In the genomic region with DNA sequence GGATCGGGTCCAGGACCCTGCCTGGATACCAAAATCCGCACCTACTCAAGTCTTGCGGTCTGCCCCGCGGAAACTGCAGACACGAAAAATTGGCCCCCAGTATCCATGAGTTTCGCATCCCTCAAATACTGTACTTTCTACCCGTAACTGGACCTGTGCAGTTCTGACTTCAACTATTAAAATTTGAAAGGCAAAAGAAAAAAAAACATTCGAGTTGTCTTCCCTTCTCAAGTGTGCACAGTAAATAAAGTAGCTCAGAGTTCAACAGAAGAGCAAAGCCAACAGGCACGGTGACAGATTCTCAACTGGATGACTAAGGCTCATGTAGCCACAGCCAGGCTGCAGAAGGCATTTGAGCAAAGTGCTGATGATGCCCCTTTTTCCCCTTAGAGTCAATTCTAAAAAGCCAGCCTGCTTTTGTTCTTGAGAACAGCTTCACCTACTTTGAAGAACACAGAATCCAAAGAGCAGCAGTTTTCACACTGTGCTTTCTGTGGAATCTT, we compare ENCODE assay signal across 1 cellular context.
TF ChIP-seq lines count a peak whose summit lies in the region.

No MANE protein-coding gene starts in this region.

TF ChIP-seq in HepG2, 621 proteins besides CTCF, POLR2A, EP300 and RAD21 (continued from another document and continues in another):
- peak; percentile 10; the same call in 1 of the 2 replicates for TF ChIP-seq TFDP1 (CRISPR knock-in tag; IDR thresholded peaks at IDR 0.05; ENCODE audit: borderline replicate concordance)
- TF ChIP-seq AFF4 (CRISPR knock-in tag; IDR thresholded peaks at IDR 0.05): no peak
- peak; percentile 71; the same call in 1 of the 2 replicates for TF ChIP-seq ZNF34 (CRISPR knock-in tag; IDR thresholded peaks at IDR 0.05; ENCODE audit: borderline replicate concordance)
- no peak for TF ChIP-seq SAFB2 (CRISPR knock-in tag; IDR thresholded peaks at IDR 0.05; ENCODE audit: borderline replicate concordance, low read depth)
- TF ChIP-seq ZNF678 (CRISPR knock-in tag; IDR thresholded peaks at IDR 0.05): no peak
- TF ChIP-seq KDM5B (CRISPR knock-in tag; IDR thresholded peaks at IDR 0.05; ENCODE audit: borderline replicate concordance): no peak
- TF ChIP-seq ZNF318 (CRISPR knock-in tag; IDR thresholded peaks at IDR 0.05): 0 out of 2 replicates have a peak, but pooled peaks have one; percentile 14
- TF ChIP-seq SRSF4 (IDR thresholded peaks at IDR 0.05; ENCODE audit: low read depth, low read length, poor library complexity, severe bottlenecking): no peak
- TF ChIP-seq ZBTB3 (CRISPR knock-in tag; IDR thresholded peaks at IDR 0.05; ENCODE audit: borderline replicate concordance, low read depth): no peak; the same call in 1 of the 2 replicates
- TF ChIP-seq SRF (IDR thresholded peaks at IDR 0.05; ENCODE audit: low read depth, low read length): no peak
- peak; percentile 96 for TF ChIP-seq ZNF362 (CRISPR knock-in tag; IDR thresholded peaks at IDR 0.05; ENCODE audit: borderline replicate concordance)
- 0 out of 2 replicates have a peak, but pooled peaks have one; percentile 46 for TF ChIP-seq FOXJ3 (CRISPR knock-in tag; IDR thresholded peaks at IDR 0.05; ENCODE audit: borderline replicate concordance)
- TF ChIP-seq HNRNPLL (IDR thresholded peaks at IDR 0.05; ENCODE audit: low read depth, low read length, poor library complexity, severe bottlenecking): no peak
- no peak for TF ChIP-seq ZNF24 (IDR thresholded peaks at IDR 0.05)
- no peak; the same call in 1 of the 2 replicates for TF ChIP-seq GATA4 (IDR thresholded peaks at IDR 0.05; ENCODE audit: borderline replicate concordance, low read depth)
- TF ChIP-seq TMF1 (CRISPR knock-in tag; IDR thresholded peaks at IDR 0.05; ENCODE audit: low read depth): no peak
- TF ChIP-seq ZNF180 (CRISPR knock-in tag; IDR thresholded peaks at IDR 0.05; ENCODE audit: borderline replicate concordance, low read depth): no peak
- TF ChIP-seq CREB3 (CRISPR knock-in tag; IDR thresholded peaks at IDR 0.05): no peak
- 0 out of 2 replicates have a peak, but pooled peaks have one; percentile 70 for TF ChIP-seq ATF5 (CRISPR knock-in tag; IDR thresholded peaks at IDR 0.05; ENCODE audit: low read depth)
- TF ChIP-seq HDAC1 (CRISPR knock-in tag; IDR thresholded peaks at IDR 0.05): peak; percentile 82
- no peak for TF ChIP-seq SOX13 (IDR thresholded peaks at IDR 0.05)
- peak in 1 of 2 experiments; percentile 73; a peak in 2 of 4 replicates for TF ChIP-seq SOX13 (CRISPR knock-in tag; conservative IDR thresholded peaks at IDR 0.05 in 1 of 2, IDR thresholded peaks at IDR 0.05 in 1 of 2)
- TF ChIP-seq PTBP1 (IDR thresholded peaks at IDR 0.05; ENCODE audit: low read depth, low read length, poor library complexity, severe bottlenecking): no peak
- no peak for TF ChIP-seq ZNF543 (CRISPR knock-in tag; IDR thresholded peaks at IDR 0.05)
- peak; percentile 97 for TF ChIP-seq RARA (CRISPR knock-in tag; IDR thresholded peaks at IDR 0.05)
- TF ChIP-seq ZFP36 (IDR thresholded peaks at IDR 0.05; ENCODE audit: borderline replicate concordance, low read depth, low read length, partially characterized antibody): no peak
- TF ChIP-seq HCFC1 (IDR thresholded peaks at IDR 0.05; ENCODE audit: low read depth, low read length): no peak
- no peak for TF ChIP-seq ATM (IDR thresholded peaks at IDR 0.05; ENCODE audit: borderline replicate concordance)
- no peak for TF ChIP-seq ZNF326 (CRISPR knock-in tag; IDR thresholded peaks at IDR 0.05; ENCODE audit: borderline replicate concordance)
- TF ChIP-seq, protein P1, sequence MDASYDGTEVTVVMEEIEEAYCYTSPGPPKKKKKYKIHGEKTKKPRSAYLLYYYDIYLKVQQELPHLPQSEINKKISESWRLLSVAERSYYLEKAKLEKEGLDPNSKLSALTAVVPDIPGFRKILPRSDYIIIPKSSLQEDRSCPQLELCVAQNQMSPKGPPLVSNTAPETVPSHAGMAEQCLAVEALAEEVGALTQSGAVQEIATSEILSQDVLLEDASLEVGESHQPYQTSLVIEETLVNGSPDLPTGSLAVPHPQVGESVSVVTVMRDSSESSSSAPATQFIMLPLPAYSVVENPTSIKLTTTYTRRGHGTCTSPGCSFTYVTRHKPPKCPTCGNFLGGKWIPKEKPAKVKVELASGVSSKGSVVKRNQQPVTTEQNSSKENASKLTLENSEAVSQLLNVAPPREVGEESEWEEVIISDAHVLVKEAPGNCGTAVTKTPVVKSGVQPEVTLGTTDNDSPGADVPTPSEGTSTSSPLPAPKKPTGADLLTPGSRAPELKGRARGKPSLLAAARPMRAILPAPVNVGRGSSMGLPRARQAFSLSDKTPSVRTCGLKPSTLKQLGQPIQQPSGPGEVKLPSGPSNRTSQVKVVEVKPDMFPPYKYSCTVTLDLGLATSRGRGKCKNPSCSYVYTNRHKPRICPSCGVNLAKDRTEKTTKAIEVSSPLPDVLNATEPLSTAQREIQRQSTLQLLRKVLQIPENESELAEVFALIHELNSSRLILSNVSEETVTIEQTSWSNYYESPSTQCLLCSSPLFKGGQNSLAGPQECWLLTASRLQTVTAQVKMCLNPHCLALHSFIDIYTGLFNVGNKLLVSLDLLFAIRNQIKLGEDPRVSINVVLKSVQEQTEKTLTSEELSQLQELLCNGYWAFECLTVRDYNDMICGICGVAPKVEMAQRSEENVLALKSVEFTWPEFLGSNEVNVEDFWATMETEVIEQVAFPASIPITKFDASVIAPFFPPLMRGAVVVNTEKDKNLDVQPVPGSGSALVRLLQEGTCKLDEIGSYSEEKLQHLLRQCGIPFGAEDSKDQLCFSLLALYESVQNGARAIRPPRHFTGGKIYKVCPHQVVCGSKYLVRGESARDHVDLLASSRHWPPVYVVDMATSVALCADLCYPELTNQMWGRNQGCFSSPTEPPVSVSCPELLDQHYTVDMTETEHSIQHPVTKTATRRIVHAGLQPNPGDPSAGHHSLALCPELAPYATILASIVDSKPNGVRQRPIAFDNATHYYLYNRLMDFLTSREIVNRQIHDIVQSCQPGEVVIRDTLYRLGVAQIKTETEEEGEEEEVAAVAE (CRISPR knock-in tag; IDR thresholded peaks at IDR 0.05; ENCODE audit: borderline replicate concordance): peak; percentile 73
- TF ChIP-seq ZNF263 (CRISPR knock-in tag; IDR thresholded peaks at IDR 0.05): no peak
- TF ChIP-seq SMAD3 (CRISPR knock-in tag; IDR thresholded peaks at IDR 0.05): peak; percentile 16; the same call in 1 of the 2 replicates
- no peak for TF ChIP-seq ZNF546 (CRISPR knock-in tag; conservative IDR thresholded peaks at IDR 0.05)
